In genomic region chr6:1612386-1612893, GRCh38 we compare ENCODE assay signal across 9 cellular contexts. TPM values are rescaled to one million over a fixed set of nuclear protein-coding genes. Genes with fewer than 3 reads are reported as not detected.
DNase-seq lines count a peak whose midpoint lies in the region; ATAC-seq, FAIRE-seq and TF ChIP-seq lines count a peak whose summit lies in the region.
"Had no signal": no experiment of that assay in that cellular context is flagged by ENCODE, and none has a peak within 500 bp of the region (broad histone marks: within the 10 kb centered on the region; RNA-seq: fewer than 3 reads in every experiment).

No MANE protein-coding gene starts in this region.

- peaks cover 8% of the 10 kb centered on the region for H3K4me1 Mint-ChIP-seq in Calu3 (ENCODE audit: low read depth, unreplicated experiment)

- no peak for TF ChIP-seq EP300 in sigmoid colon (IDR thresholded peaks at IDR 0.05)

- H3K27me3 ChIP-seq in RWPE2 (ENCODE audit: insufficient read depth, poor library complexity, severe bottlenecking) (no peaks in the 10 kb centered on the region), sigmoid colon (peaks cover 70 to 92% (median 86%) of the 10 kb centered on the region in 3 donors)

- H3K27ac Mint-ChIP-seq in Calu3 (ENCODE audit: unreplicated experiment) = peak overlapping the region; percentile 81

- ATAC-seq in RWPE2 (ENCODE audit: low read depth) = no peak

- peak overlapping the region; percentile 86 for H3K27ac ChIP-seq in RWPE2 (ENCODE audit: poor library complexity, severe bottlenecking)
- peak overlapping the region; percentile 92 for H3K27ac ChIP-seq in epithelial cell of prostate
- peak overlapping the region in 1 of 4 donors; percentile 97 for H3K27ac ChIP-seq in sigmoid colon

- H3K4me3 ChIP-seq in RWPE2 (ENCODE audit: severe bottlenecking) (peak overlapping the region; percentile 88), sigmoid colon (peak overlapping the region in 3 of 4 donors; percentile 49 to 62 (median 55))

- 17 to 25% methylated on average over 8 of the region's 8 CpGs for WGBS in sigmoid colon, 2 donors

- no TSS peak for BruUV-seq in Calu3 (replicated peaks; lab: Mats Ljungman, UMichigan)

- peak overlapping the region; percentile 80 for H3K4me3 Mint-ChIP-seq in Calu3 (ENCODE audit: low read depth, unreplicated experiment)

- TF ChIP-seq POLR2A in sigmoid colon (IDR thresholded peaks at IDR 0.05) = no peak

- H3K36me3 ChIP-seq in RWPE2 (ENCODE audit: low read depth) (no peaks in the 10 kb centered on the region), sigmoid colon (no peaks in the 10 kb centered on the region)

- CTCF ChIA-PET in Calu3 (lab: Charles Lee) = no interaction called here

- TF ChIP-seq CTCF in Calu3 (IDR thresholded peaks at IDR 0.05; ENCODE audit: unreplicated experiment) (no peak), RWPE2 (IDR thresholded peaks at IDR 0.05; ENCODE audit: poor library complexity, severe bottlenecking) (no peak), sigmoid colon (IDR thresholded peaks at IDR 0.05) (no peak)

- intact Hi-C loops in Calu3 (cut with micrococcal nuclease; ENCODE audit: unreplicated experiment) = loop anchor here (5.0 kb wide), 2 partner anchors 75 to 150 kb away; no protein-coding TSS in a partner anchor
- intact Hi-C loops in sigmoid colon (cut with DNase I) = no loop called here

- H3K9me3 ChIP-seq in RWPE2 (ENCODE audit: severe bottlenecking) (no peaks in the 10 kb centered on the region), sigmoid colon (no peaks in the 10 kb centered on the region)

- no peaks in the 10 kb centered on the region for H3K9me3 Mint-ChIP-seq in Calu3 (ENCODE audit: low read depth, unreplicated experiment)

- H3K4me1 ChIP-seq in RWPE2 (ENCODE audit: insufficient read depth, poor library complexity, severe bottlenecking) = peaks cover 8% of the 10 kb centered on the region
- peaks cover 0 to 60% (median 46%) of the 10 kb centered on the region in 4 donors for H3K4me1 ChIP-seq in sigmoid colon

- DNase-seq in Calu3 = no peak
- DNase-seq in RWPE2 (ENCODE audit: low spot score) = no peak
- DNase-seq in epithelial cell of prostate (ENCODE audit: low read depth, low spot score) = no peak
- DNase-seq in sigmoid colon = no peak
- DNase-seq in kidney glomerular epithelial cell (lab: John Stamatoyannopoulos, UW) = no peak
- DNase-seq in GM19239 (ENCODE audit: insufficient read length, low spot score) = no peak
- no peak for DNase-seq in GM19238 (ENCODE audit: insufficient read length, low spot score)
- DNase-seq in activated CD8-positive, alpha-beta memory T cell treated with anti-CD3 and anti-CD28 coated beads, Interleukin-2, amount 50 U/mL, for 48 hours = no peak
- DNase-seq: T1000 had no signal

- no peak for FAIRE-seq in GM19239 (lab: Jason Lieb, UNC)

- H3K36me3 Mint-ChIP-seq in Calu3 (ENCODE audit: insufficient read depth, unreplicated experiment) = peaks cover 64% of the 10 kb centered on the region

- peaks cover 12% of the 10 kb centered on the region for H3K27me3 Mint-ChIP-seq in Calu3 (ENCODE audit: unreplicated experiment)

RNA-seq across cellular contexts. Expression of gene FOXC1, which starts 2.7 kb away (rescaled TPM):
- total RNA-seq in Calu3 (2022) = 12.3 and 16.5 TPM in 2 replicates
- total RNA-seq in sigmoid colon = 1 to 10 TPM; 1.5 to 3.0 (median 1.8) TPM
- polyA plus RNA-seq in sigmoid colon = under 1 TPM in 2 of 3 donors, not detected in 1; 0.60 to 0.70 TPM
